ENCODE assay signal across 8 cellular contexts in the genomic region with DNA sequence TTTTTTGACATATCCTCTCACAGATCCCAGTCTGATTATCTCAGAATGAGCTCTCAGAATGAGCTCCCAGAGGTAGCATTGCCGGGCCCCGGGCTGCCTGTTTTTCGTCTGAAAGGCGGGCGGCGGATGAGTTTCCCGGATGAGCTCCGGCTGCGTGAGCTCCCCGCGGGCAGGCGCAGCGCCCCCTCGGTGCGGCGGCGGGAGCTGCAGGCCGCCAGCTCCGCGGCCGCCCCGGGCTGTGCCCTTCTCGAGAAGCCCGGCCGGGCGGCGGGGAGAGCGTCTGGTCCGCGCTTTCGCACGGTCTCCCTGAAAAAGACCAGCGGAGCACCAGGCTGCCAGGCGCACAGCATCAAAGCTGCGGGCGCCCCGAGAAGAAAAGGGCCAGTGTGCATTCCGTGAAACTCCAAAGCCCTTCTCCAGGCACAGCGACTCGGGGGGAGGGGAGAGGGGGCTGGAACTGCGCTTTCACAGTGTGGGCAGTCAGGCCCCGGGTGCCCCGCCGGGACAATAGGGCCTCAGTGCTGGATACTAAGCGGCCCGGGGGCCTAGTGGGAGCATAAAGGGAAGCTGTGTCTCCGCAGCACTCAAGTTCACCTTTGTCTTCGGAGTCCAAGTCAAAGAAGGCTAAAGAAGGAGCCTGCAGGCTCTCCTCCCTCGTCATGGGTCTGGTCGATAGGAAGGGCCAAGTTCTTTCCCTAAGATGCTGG. TPM values are rescaled to one million over a fixed set of nuclear protein-coding genes. Genes with fewer than 3 reads are reported as not detected.
DNase-seq lines count a peak whose midpoint lies in the region; ATAC-seq lines count a peak whose summit lies in the region.

No MANE protein-coding gene starts in this region.

- 1 to 2% methylated on average over 50 of the region's 50 CpGs for WGBS in ectodermal cell, 2 experiments

- peak overlapping the region; percentile 45 for H3K4me3 ChIP-seq in ectodermal cell (ENCODE audit: insufficient read depth, low read depth, low read length)

- DNase-seq in Ammon's horn (ENCODE audit: low spot score) (peak; percentile 93), GM19238 (ENCODE audit: insufficient read length, low spot score) (peak; percentile 75), NCI-H526 (lab: John Stamatoyannopoulos, UW) (peak; percentile 42 to 93), lung microvascular endothelial cell (ENCODE audit: low read depth in 2 of 2) (peak; percentile 81 to 87)
- DNase-seq in activated CD4-positive, alpha-beta memory T cell treated with anti-CD3 and anti-CD28 coated beads, Interleukin-2, amount 10 ng/mL, durations not matched to agents 7 days and 5 days = peak; percentile 80
- DNase-seq in stimulated activated CD4-positive, alpha-beta T cell treated with anti-CD3 and anti-CD28 coated beads, TNF-alpha, amount 100 ng/mL, for 24 hours (ENCODE audit: low read depth in 3 of 3) = peak; percentile 33 to 75 (median 62)

- POLR2A ChIA-PET in activated CD4-positive, alpha-beta memory T cell treated with anti-CD3 and anti-CD28 coated beads, Interleukin-2, amount 10 ng/mL, durations not matched to agents 7 days and 5 days (lab: Charles Lee) = interaction anchor here (0.8 to 3.3 kb wide), 8 partner anchors 9 to 1379 kb away, joined by 3 to 29 read pairs (median 4); a partner anchor contains a TSS

- H3K9me3 Mint-ChIP-seq in activated CD4-positive, alpha-beta memory T cell treated with anti-CD3 and anti-CD28 coated beads, Interleukin-2, amount 10 ng/mL, durations not matched to agents 7 days and 5 days = no peaks in the 10 kb centered on the region

- H3K36me3 Mint-ChIP-seq in activated CD4-positive, alpha-beta memory T cell treated with anti-CD3 and anti-CD28 coated beads, Interleukin-2, amount 10 ng/mL, durations not matched to agents 7 days and 5 days (ENCODE audit: low read depth) = no peaks in the 10 kb centered on the region

- H3K4me1 Mint-ChIP-seq in activated CD4-positive, alpha-beta memory T cell treated with anti-CD3 and anti-CD28 coated beads, Interleukin-2, amount 10 ng/mL, durations not matched to agents 7 days and 5 days = peaks cover 8% of the 10 kb centered on the region

- no peaks in the 10 kb centered on the region for H3K9me3 ChIP-seq in ectodermal cell (ENCODE audit: control insufficient read depth, low read length)

- H3K27ac ChIP-seq in ectodermal cell (ENCODE audit: insufficient read depth, low read depth, low read length, poor library complexity, severe bottlenecking) = peak overlapping the region; percentile 79

- CTCF ChIA-PET in activated CD4-positive, alpha-beta memory T cell treated with anti-CD3 and anti-CD28 coated beads, Interleukin-2, amount 10 ng/mL, durations not matched to agents 7 days and 5 days (lab: Charles Lee) = interaction anchor here (0.5 to 6.1 kb wide), 60 partner anchors 9 to 1340 kb away, joined by 3 to 113 read pairs (median 5); a partner anchor contains a TSS

- peak; percentile 98 for ATAC-seq in HG03432 (IDR thresholded peaks at IDR 0.05; ENCODE audit: unreplicated experiment)

- no peak overlapping the region for H3K27ac Mint-ChIP-seq in activated CD4-positive, alpha-beta memory T cell treated with anti-CD3 and anti-CD28 coated beads, Interleukin-2, amount 10 ng/mL, durations not matched to agents 7 days and 5 days

- H3K27me3 ChIP-seq in ectodermal cell (ENCODE audit: control insufficient read depth, insufficient read depth, low read length, poor library complexity, severe bottlenecking) = no peaks in the 10 kb centered on the region

- H3K27me3 Mint-ChIP-seq in activated CD4-positive, alpha-beta memory T cell treated with anti-CD3 and anti-CD28 coated beads, Interleukin-2, amount 10 ng/mL, durations not matched to agents 7 days and 5 days = peaks cover 13% of the 10 kb centered on the region

- peak overlapping the region; percentile 44 for H3K4me3 Mint-ChIP-seq in activated CD4-positive, alpha-beta memory T cell treated with anti-CD3 and anti-CD28 coated beads, Interleukin-2, amount 10 ng/mL, durations not matched to agents 7 days and 5 days

- H3K4me1 ChIP-seq in ectodermal cell (ENCODE audit: control insufficient read depth, insufficient read depth, low read length) = peaks cover 10% of the 10 kb centered on the region

- no peaks in the 10 kb centered on the region for H3K36me3 ChIP-seq in ectodermal cell (ENCODE audit: control insufficient read depth, insufficient read depth, low read length)

RNA-seq across cellular contexts. Expression of a gene that starts 12.1 kb away (rescaled TPM):
- 1 to 10 TPM; 1.9 to 2.8 TPM for total RNA-seq in activated CD4-positive, alpha-beta memory T cell treated with anti-CD3 and anti-CD28 coated beads, Interleukin-2, amount 10 ng/mL, durations not matched to agents 7 days and 5 days
- 0.83 TPM for polyA plus RNA-seq in ectodermal cell (2013, experiment 1 of 4)
- polyA plus RNA-seq in ectodermal cell (2013, experiment 2 of 4) = 1.3 TPM
- 1.2 TPM for polyA plus RNA-seq in ectodermal cell (2013, experiment 3 of 4)
- polyA plus RNA-seq in ectodermal cell (2013, experiment 4 of 4) = 1.9 TPM
- under 0.01 and 0.22 TPM in 2 replicates for total RNA-seq in lung microvascular endothelial cell

Comparison
In these comparisons a context has a peak if more than half of its experiments do, and no peak if none do; other contexts are left out.
1. Peak in every context shown above with its lines: DNase-seq, ATAC-seq, H3K4me3 ChIP-seq and H3K27ac ChIP-seq.